1 cellular context compared by ENCODE assay signal in the genomic region with DNA sequence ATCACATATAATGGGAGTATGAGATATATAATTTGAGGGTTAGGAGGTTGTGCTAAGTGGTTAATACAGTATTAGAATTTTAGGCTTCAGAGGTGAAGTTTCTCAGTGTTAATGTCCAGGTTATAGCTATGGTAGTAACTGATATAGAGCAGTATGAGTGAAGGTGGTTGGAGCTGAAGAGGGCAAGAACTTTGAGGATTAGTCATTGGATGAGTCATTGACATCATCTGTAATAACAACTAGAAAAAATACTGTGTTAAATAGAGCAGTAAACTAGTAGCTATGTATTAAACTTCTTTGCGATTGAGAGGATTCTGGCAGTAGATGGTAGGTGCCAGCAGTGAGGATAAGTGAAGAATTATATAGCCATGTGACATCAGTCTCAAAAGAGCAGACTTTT.
TF ChIP-seq lines count a peak whose summit lies in the region.

No MANE protein-coding gene starts in this region.

TF ChIP-seq in HepG2, 621 proteins besides CTCF, POLR2A, EP300 and RAD21 (continued from another document):
- TF ChIP-seq, protein P1, sequence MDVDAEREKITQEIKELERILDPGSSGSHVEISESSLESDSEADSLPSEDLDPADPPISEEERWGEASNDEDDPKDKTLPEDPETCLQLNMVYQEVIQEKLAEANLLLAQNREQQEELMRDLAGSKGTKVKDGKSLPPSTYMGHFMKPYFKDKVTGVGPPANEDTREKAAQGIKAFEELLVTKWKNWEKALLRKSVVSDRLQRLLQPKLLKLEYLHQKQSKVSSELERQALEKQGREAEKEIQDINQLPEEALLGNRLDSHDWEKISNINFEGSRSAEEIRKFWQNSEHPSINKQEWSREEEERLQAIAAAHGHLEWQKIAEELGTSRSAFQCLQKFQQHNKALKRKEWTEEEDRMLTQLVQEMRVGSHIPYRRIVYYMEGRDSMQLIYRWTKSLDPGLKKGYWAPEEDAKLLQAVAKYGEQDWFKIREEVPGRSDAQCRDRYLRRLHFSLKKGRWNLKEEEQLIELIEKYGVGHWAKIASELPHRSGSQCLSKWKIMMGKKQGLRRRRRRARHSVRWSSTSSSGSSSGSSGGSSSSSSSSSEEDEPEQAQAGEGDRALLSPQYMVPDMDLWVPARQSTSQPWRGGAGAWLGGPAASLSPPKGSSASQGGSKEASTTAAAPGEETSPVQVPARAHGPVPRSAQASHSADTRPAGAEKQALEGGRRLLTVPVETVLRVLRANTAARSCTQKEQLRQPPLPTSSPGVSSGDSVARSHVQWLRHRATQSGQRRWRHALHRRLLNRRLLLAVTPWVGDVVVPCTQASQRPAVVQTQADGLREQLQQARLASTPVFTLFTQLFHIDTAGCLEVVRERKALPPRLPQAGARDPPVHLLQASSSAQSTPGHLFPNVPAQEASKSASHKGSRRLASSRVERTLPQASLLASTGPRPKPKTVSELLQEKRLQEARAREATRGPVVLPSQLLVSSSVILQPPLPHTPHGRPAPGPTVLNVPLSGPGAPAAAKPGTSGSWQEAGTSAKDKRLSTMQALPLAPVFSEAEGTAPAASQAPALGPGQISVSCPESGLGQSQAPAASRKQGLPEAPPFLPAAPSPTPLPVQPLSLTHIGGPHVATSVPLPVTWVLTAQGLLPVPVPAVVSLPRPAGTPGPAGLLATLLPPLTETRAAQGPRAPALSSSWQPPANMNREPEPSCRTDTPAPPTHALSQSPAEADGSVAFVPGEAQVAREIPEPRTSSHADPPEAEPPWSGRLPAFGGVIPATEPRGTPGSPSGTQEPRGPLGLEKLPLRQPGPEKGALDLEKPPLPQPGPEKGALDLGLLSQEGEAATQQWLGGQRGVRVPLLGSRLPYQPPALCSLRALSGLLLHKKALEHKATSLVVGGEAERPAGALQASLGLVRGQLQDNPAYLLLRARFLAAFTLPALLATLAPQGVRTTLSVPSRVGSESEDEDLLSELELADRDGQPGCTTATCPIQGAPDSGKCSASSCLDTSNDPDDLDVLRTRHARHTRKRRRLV (CRISPR knock-in tag; IDR thresholded peaks at IDR 0.05), result no peak
- TF ChIP-seq MZF1 (CRISPR knock-in tag; IDR thresholded peaks at IDR 0.05; ENCODE audit: borderline replicate concordance) (no peak), THYN1 (CRISPR knock-in tag; IDR thresholded peaks at IDR 0.05; ENCODE audit: borderline replicate concordance, low read depth) (no peak), HOXA5 (CRISPR knock-in tag; IDR thresholded peaks at IDR 0.05) (no peak), HNRNPL (IDR thresholded peaks at IDR 0.05; ENCODE audit: low read depth, low read length) (no peak)
TF ChIP-seq in HepG2: peak in this region for 0.
